Comparison of ENCODE assay signal across 8 cellular contexts in the genomic region with DNA sequence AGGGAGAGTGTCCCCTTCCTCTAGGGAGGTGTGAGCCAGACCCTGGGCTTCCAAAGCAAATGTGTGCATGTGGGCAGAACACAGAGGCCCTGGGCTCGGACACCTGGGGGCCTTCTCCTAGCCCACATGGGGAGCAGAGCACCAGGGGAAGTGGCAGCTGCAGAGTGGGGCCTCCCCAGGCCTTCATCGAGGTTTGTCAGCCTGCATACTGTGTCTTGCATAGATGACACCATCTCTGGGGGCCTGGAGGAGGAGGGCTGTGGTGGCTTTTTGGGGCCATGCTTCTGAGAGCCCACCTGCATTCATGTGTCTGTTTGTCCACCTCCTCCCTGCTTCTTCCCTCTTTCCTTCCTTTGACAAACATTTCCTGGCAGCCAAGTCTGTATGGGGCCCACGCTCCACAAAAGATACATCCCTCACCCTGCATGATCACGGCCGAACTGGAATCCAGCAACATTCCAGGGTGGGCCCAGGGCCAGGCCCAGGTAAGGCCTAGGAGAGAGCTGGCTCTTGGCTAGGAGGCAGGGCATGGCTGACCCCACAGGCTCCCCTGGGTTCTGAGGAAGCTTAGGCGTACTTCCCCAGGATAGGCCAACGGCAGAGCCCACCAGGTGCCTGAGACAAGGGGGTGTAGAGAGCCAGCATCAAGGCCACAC.
DNase-seq lines count a peak whose midpoint lies in the region; ATAC-seq and TF ChIP-seq lines count a peak whose summit lies in the region.
"Had no signal": no experiment of that assay in that cellular context is flagged by ENCODE, and none has a peak within 500 bp of the region (broad histone marks: within the 10 kb centered on the region; RNA-seq: fewer than 3 reads in every experiment).

No MANE protein-coding gene starts in this region.

- TF ChIP-seq EP300 in stomach (IDR thresholded peaks at IDR 0.05), result no peak

- H3K4me3 ChIP-seq in HEK293 (ENCODE audit: low read depth, low read length) (no peak overlapping the region), stomach (no peak overlapping the region)

- CTCF ChIA-PET in HEK293 (lab: Yijun Ruan, JAX), result interaction anchor here (1.1 to 1.5 kb wide), 3 partner anchors 9 to 54 kb away, joined by 3 to 5 read pairs (median 3); no protein-coding TSS in a partner anchor

- no peak overlapping the region for H3K4me3 Mint-ChIP-seq in activated naive CD8-positive, alpha-beta T cell treated with anti-CD3 and anti-CD28 coated beads for 36 hours

- H3K4me1 ChIP-seq in HEK293 (ENCODE audit: control insufficient read depth, insufficient read depth, low read length) (no peaks in the 10 kb centered on the region; the same call in 1 of the 2 replicates), stomach (peaks cover 92 to 100% (median 99%) of the 10 kb centered on the region in 4 donors)

- H3K27me3 Mint-ChIP-seq in activated naive CD8-positive, alpha-beta T cell treated with anti-CD3 and anti-CD28 coated beads for 36 hours, result no peaks in the 10 kb centered on the region

- H3K27me3 ChIP-seq in layer of hippocampus (ENCODE audit: control insufficient read depth, insufficient read depth, low read length) (no peaks in the 10 kb centered on the region), stomach (no peaks in the 10 kb centered on the region)

- H3K36me3 ChIP-seq in HEK293 (ENCODE audit: control insufficient read depth in 2 of 2, insufficient read depth in 1 of 2, low read length in 2 of 2) (peaks cover 0 to 4% of the 10 kb centered on the region in 2 experiments; a peak in 1 of 3 replicates), stomach (peaks cover 0 to 21% (median 11%) of the 10 kb centered on the region in 4 donors)

- no peak for TF ChIP-seq POLR2A in stomach (IDR thresholded peaks at IDR 0.05)

- H3K9me3 Mint-ChIP-seq in activated naive CD8-positive, alpha-beta T cell treated with anti-CD3 and anti-CD28 coated beads for 36 hours, result no peaks in the 10 kb centered on the region

- peaks cover 53% of the 10 kb centered on the region for H3K4me1 Mint-ChIP-seq in activated naive CD8-positive, alpha-beta T cell treated with anti-CD3 and anti-CD28 coated beads for 36 hours

- no peak for DNase-seq in activated naive CD8-positive, alpha-beta T cell treated with anti-CD3 and anti-CD28 coated beads for 36 hours
- DNase-seq in stomach, result no peak
- DNase-seq in NCI-H1694 treated with DMSO at 0.1 percent for 48 hours (lab: John Stamatoyannopoulos, UW), result no peak
- no peak for DNase-seq in dedifferentiated amniotic fluid mesenchymal stem cell (ENCODE audit: extremely low spot score)
- DNase-seq: NCI-H1417 treated with DMSO at 0.1 percent for 48 hours had no signal

- no peak for TF ChIP-seq CTCF in HEK293 (tag by site-specific recombination; IDR thresholded peaks at IDR 0.05)
- TF ChIP-seq CTCF in stomach (IDR thresholded peaks at IDR 0.05), result no peak

- intact Hi-C loops in stomach (cut with DNase I; ENCODE audit: low total_unique reads), result no loop called here

- H3K27ac ChIP-seq in HEK293 (ENCODE audit: extremely low read depth, low read depth, low read length) (no peak overlapping the region), layer of hippocampus (ENCODE audit: low read depth, low read length) (peak overlapping the region; percentile 84), stomach (peak overlapping the region; percentile 80 to 91 (median 86))

- peak overlapping the region; percentile 54 for H3K27ac Mint-ChIP-seq in activated naive CD8-positive, alpha-beta T cell treated with anti-CD3 and anti-CD28 coated beads for 36 hours

- H3K36me3 Mint-ChIP-seq in activated naive CD8-positive, alpha-beta T cell treated with anti-CD3 and anti-CD28 coated beads for 36 hours, result no peaks in the 10 kb centered on the region

- 31 to 63% (median 46%) methylated on average over 7 of the region's 7 CpGs for WGBS in stomach, 5 donors

- no peak for ATAC-seq in GM18861 (IDR thresholded peaks at IDR 0.05; ENCODE audit: unreplicated experiment)

- H3K9me3 ChIP-seq in HEK293 (ENCODE audit: control insufficient read depth, insufficient read depth, low read depth, low read length) (no peaks in the 10 kb centered on the region), stomach (no peaks in the 10 kb centered on the region)

- POLR2A ChIA-PET in HEK293 (lab: Yijun Ruan, JAX), result no interaction called here

TF ChIP-seq in HEK293, 187 proteins besides CTCF, POLR2A, EP300 and RAD21:
- TF ChIP-seq ZNF621 (tag by site-specific recombination; IDR thresholded peaks at IDR 0.05) (no peak), HIC1 (tag by site-specific recombination; IDR thresholded peaks at IDR 0.05) (no peak), ZFP69B (tag by site-specific recombination; IDR thresholded peaks at IDR 0.05) (peak; percentile 41; the same call in 1 of the 2 replicates), ZNF610 (tag by site-specific recombination; IDR thresholded peaks at IDR 0.05; ENCODE audit: borderline replicate concordance) (no peak), GLIS1 (tag by site-specific recombination; IDR thresholded peaks at IDR 0.05) (peak; percentile 80), ZIC2 (tag by site-specific recombination; IDR thresholded peaks at IDR 0.05) (peak; percentile 61)
